Comparison of ENCODE assay signal across 16 cellular contexts in the genomic region with DNA sequence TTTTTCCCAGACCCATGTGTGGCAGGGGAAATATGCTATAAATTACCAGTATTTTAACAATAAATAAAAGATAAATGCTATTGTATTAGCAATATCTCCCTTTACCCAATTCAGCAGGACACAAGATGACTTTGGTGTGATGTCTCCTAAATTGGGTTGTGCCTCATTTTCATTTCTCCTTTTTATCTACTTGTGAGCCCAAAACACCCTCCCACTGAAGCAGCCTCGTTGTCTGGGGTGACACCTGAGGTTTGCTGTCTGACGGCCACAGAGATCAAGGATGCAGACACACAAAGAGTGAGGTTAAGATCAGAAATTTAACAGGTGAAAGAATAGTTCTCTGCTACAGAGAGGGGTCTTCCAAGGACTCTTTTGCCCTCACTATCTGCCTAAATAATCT. TPM values are rescaled to one million over a fixed set of nuclear protein-coding genes. Genes with fewer than 3 reads are reported as not detected.
DNase-seq lines count a peak whose midpoint lies in the region; ATAC-seq and TF ChIP-seq lines count a peak whose summit lies in the region.
"Had no signal": no experiment of that assay in that cellular context is flagged by ENCODE, and none has a peak within 500 bp of the region (broad histone marks: within the 10 kb centered on the region; RNA-seq: fewer than 3 reads in every experiment).

No MANE protein-coding gene starts in this region.

- intact Hi-C loops in sigmoid colon (cut with DNase I): no loop called here

- no peak for TF ChIP-seq EP300 in sigmoid colon (IDR thresholded peaks at IDR 0.05)

- H3K4me3 ChIP-seq in sigmoid colon: no peak overlapping the region
- H3K4me3 ChIP-seq: ovary, SJCRH30, smooth muscle cell had no signal

- peak; percentile 69 for ATAC-seq in GM18498 (IDR thresholded peaks at IDR 0.05; ENCODE audit: unreplicated experiment)
- ATAC-seq in GM21423 (IDR thresholded peaks at IDR 0.05; ENCODE audit: unreplicated experiment): peak; percentile 51
- ATAC-seq in HG03196 (IDR thresholded peaks at IDR 0.05; ENCODE audit: unreplicated experiment): no peak
- no peak for ATAC-seq in GM18517 (IDR thresholded peaks at IDR 0.05; ENCODE audit: unreplicated experiment)
- ATAC-seq in HG02571 (IDR thresholded peaks at IDR 0.05; ENCODE audit: unreplicated experiment): no peak
- ATAC-seq: HepG2 had no signal

- TF ChIP-seq POLR2A in sigmoid colon (IDR thresholded peaks at IDR 0.05): no peak

- DNase-seq in MV-4-11 (lab: John Stamatoyannopoulos, UW) (peak; percentile 38), sigmoid colon (no peak), putamen (ENCODE audit: low spot score) (no peak)
- DNase-seq: AML-193, midbrain, NCI-H2227 treated with DMSO at 0.1 percent for 48 hours, ovary, SJCRH30, T1000 had no signal

- TF ChIP-seq CTCF in sigmoid colon (IDR thresholded peaks at IDR 0.05): no peak

- no peaks in the 10 kb centered on the region for H3K9me3 ChIP-seq in sigmoid colon
- H3K9me3 ChIP-seq: ovary, SJCRH30 had no signal

- H3K4me1 ChIP-seq in sigmoid colon: peaks cover 0 to 30% (median 15%) of the 10 kb centered on the region in 4 donors
- H3K4me1 ChIP-seq: SJCRH30 had no signal

- H3K27me3 ChIP-seq in sigmoid colon: no peaks in the 10 kb centered on the region
- H3K27me3 ChIP-seq: ovary, SJCRH30 had no signal

- 65 to 93% methylated on average over 2 of the region's 2 CpGs for WGBS in sigmoid colon, 2 donors

- peaks cover 0 to 10% (median 0%) of the 10 kb centered on the region in 4 donors for H3K36me3 ChIP-seq in sigmoid colon
- H3K36me3 ChIP-seq: ovary had no signal

- H3K27ac ChIP-seq in sigmoid colon: peak overlapping the region in 3 of 4 donors; percentile 21 to 71 (median 37)
- H3K27ac ChIP-seq: ovary, SJCRH30 had no signal

RNA-seq across cellular contexts. Expression of gene CC2D2B, which starts 27.1 kb away (rescaled TPM):
- 1 to 10 TPM; 1.5 to 7.8 (median 4.8) TPM for total RNA-seq in sigmoid colon
- under 1 TPM in 1 of 3 donors, not detected in 2; 0.29 TPM for polyA plus RNA-seq in sigmoid colon
- total RNA-seq: SJCRH30, smooth muscle cell had no signal
- polyA plus RNA-seq: HepG2, smooth muscle cell had no signal

Comparison
In these comparisons a context has a peak if more than half of its experiments do, and no peak if none do; other contexts are left out.
1. ATAC-seq: peak in GM18498 (single experiment) and GM21423 (single experiment); none in HG03196 (single experiment), GM18517 (single experiment) and HG02571 (single experiment).